Comparison of ENCODE assay signal across 1 cellular context in the genomic region with DNA sequence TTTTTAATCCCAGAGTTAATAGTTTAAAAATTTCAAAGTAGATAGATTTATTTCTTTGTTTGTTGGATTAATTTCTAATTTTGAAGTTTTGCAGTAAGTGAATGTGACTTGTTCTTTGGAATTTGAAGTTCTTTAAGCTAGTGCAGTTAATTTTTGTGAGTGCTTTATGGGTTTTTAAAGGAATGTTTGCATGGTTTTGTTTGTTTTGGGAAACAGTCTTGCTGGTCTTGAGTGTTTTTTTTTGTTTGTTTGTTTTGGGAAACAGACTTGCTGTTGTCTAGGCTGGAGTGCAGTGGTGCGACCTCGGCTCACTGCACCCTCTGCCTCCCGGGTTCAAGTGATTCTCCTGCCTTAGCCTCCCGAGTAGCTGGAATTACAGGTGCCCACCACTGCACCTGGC.
TF ChIP-seq lines count a peak whose summit lies in the region.

No MANE protein-coding gene starts in this region.

TF ChIP-seq in HepG2, 621 proteins besides CTCF, POLR2A, EP300 and RAD21:
- 0 out of 2 replicates have a peak, but pooled peaks have one; percentile 32 for TF ChIP-seq MTF2 (CRISPR knock-in tag; IDR thresholded peaks at IDR 0.05; ENCODE audit: borderline replicate concordance)
- no peak for TF ChIP-seq ZNF30 (CRISPR knock-in tag; IDR thresholded peaks at IDR 0.05)
- TF ChIP-seq, protein P1, sequence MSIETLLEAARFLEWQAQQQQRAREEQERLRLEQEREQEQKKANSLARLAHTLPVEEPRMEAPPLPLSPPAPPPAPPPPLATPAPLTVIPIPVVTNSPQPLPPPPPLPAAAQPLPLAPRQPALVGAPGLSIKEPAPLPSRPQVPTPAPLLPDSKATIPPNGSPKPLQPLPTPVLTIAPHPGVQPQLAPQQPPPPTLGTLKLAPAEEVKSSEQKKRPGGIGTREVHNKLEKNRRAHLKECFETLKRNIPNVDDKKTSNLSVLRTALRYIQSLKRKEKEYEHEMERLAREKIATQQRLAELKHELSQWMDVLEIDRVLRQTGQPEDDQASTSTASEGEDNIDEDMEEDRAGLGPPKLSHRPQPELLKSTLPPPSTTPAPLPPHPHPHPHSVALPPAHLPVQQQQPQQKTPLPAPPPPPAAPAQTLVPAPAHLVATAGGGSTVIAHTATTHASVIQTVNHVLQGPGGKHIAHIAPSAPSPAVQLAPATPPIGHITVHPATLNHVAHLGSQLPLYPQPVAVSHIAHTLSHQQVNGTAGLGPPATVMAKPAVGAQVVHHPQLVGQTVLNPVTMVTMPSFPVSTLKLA (IDR thresholded peaks at IDR 0.05) = peak; percentile 2; the same call in 1 of the 2 replicates
- TF ChIP-seq FOXA3 (CRISPR knock-in tag; IDR thresholded peaks at IDR 0.05) = peak; percentile 38
- TF ChIP-seq, protein P2, sequence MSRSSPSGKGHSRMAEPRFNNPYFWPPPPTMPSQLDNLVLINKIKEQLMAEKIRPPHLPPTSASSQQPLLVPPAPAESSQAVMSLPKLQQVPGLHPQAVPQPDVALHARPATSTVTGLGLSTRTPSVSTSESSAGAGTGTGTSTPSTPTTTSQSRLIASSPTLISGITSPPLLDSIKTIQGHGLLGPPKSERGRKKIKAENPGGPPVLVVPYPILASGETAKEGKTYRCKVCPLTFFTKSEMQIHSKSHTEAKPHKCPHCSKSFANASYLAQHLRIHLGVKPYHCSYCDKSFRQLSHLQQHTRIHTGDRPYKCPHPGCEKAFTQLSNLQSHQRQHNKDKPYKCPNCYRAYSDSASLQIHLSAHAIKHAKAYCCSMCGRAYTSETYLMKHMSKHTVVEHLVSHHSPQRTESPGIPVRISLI (CRISPR knock-in tag; IDR thresholded peaks at IDR 0.05; ENCODE audit: borderline replicate concordance) = peak; percentile 49; the same call in 1 of the 2 replicates
- peak; percentile 46; the same call in 1 of the 2 replicates for TF ChIP-seq FOXA1 (IDR thresholded peaks at IDR 0.05)
- TF ChIP-seq FOXA1 (CRISPR knock-in tag; IDR thresholded peaks at IDR 0.05) = 0 out of 2 replicates have a peak, but pooled peaks have one; percentile 9
- TF ChIP-seq ZSCAN9 (CRISPR knock-in tag; IDR thresholded peaks at IDR 0.05; ENCODE audit: borderline replicate concordance) = 0 out of 2 replicates have a peak, but pooled peaks have one; percentile 30
- TF ChIP-seq TGIF2 (CRISPR knock-in tag; IDR thresholded peaks at IDR 0.05) = no peak
- TF ChIP-seq ZNF777 (CRISPR knock-in tag; IDR thresholded peaks at IDR 0.05) = peak; percentile 43; the same call in 1 of the 2 replicates
- TF ChIP-seq, protein P3, sequence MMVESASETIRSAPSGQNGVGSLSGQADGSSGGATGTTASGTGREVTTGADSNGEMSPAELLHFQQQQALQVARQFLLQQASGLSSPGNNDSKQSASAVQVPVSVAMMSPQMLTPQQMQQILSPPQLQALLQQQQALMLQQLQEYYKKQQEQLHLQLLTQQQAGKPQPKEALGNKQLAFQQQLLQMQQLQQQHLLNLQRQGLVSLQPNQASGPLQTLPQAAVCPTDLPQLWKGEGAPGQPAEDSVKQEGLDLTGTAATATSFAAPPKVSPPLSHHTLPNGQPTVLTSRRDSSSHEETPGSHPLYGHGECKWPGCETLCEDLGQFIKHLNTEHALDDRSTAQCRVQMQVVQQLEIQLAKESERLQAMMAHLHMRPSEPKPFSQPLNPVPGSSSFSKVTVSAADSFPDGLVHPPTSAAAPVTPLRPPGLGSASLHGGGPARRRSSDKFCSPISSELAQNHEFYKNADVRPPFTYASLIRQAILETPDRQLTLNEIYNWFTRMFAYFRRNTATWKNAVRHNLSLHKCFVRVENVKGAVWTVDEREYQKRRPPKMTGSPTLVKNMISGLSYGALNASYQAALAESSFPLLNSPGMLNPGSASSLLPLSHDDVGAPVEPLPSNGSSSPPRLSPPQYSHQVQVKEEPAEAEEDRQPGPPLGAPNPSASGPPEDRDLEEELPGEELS (CRISPR knock-in tag; IDR thresholded peaks at IDR 0.05) = peak; percentile 84
- TF ChIP-seq, protein P4, sequence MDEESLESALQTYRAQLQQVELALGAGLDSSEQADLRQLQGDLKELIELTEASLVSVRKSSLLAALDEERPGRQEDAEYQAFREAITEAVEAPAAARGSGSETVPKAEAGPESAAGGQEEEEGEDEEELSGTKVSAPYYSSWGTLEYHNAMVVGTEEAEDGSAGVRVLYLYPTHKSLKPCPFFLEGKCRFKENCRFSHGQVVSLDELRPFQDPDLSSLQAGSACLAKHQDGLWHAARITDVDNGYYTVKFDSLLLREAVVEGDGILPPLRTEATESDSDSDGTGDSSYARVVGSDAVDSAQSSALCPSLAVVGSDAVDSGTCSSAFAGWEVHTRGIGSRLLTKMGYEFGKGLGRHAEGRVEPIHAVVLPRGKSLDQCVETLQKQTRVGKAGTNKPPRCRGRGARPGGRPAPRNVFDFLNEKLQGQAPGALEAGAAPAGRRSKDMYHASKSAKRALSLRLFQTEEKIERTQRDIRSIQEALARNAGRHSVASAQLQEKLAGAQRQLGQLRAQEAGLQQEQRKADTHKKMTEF (CRISPR knock-in tag; IDR thresholded peaks at IDR 0.05) = peak; percentile 6; the same call in 1 of the 2 replicates
- TF ChIP-seq, protein P5, sequence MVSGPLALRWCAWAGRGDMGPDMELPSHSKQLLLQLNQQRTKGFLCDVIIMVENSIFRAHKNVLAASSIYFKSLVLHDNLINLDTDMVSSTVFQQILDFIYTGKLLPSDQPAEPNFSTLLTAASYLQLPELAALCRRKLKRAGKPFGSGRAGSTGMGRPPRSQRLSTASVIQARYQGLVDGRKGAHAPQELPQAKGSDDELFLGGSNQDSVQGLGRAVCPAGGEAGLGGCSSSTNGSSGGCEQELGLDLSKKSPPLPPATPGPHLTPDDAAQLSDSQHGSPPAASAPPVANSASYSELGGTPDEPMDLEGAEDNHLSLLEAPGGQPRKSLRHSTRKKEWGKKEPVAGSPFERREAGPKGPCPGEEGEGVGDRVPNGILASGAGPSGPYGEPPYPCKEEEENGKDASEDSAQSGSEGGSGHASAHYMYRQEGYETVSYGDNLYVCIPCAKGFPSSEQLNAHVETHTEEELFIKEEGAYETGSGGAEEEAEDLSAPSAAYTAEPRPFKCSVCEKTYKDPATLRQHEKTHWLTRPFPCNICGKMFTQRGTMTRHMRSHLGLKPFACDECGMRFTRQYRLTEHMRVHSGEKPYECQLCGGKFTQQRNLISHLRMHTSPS (CRISPR knock-in tag; IDR thresholded peaks at IDR 0.05; ENCODE audit: low read depth) = no peak
- TF ChIP-seq ZNF431 (CRISPR knock-in tag; IDR thresholded peaks at IDR 0.05; ENCODE audit: borderline replicate concordance, low read depth) = no peak
- TF ChIP-seq HDAC1 (CRISPR knock-in tag; IDR thresholded peaks at IDR 0.05) = peak; percentile 26; the same call in 1 of the 2 replicates
- peak; percentile 55; the same call in 1 of the 2 replicates for TF ChIP-seq FOXP1 (IDR thresholded peaks at IDR 0.05)
- TF ChIP-seq FOXP1 (CRISPR knock-in tag; IDR thresholded peaks at IDR 0.05) = peak; percentile 81
- no peak for TF ChIP-seq ATRX (CRISPR knock-in tag; IDR thresholded peaks at IDR 0.05; ENCODE audit: borderline replicate concordance)
- TF ChIP-seq, protein P6, sequence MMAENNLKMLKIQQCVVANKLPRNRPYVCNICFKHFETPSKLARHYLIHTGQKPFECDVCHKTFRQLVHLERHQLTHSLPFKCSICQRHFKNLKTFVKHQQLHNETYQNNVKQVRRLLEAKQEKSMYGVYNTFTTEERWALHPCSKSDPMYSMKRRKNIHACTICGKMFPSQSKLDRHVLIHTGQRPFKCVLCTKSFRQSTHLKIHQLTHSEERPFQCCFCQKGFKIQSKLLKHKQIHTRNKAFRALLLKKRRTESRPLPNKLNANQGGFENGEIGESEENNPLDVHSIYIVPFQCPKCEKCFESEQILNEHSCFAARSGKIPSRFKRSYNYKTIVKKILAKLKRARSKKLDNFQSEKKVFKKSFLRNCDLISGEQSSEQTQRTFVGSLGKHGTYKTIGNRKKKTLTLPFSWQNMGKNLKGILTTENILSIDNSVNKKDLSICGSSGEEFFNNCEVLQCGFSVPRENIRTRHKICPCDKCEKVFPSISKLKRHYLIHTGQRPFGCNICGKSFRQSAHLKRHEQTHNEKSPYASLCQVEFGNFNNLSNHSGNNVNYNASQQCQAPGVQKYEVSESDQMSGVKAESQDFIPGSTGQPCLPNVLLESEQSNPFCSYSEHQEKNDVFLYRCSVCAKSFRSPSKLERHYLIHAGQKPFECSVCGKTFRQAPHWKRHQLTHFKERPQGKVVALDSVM (CRISPR knock-in tag; IDR thresholded peaks at IDR 0.05) = peak; percentile 67; the same call in 1 of the 2 replicates
